9 cellular contexts compared by ENCODE assay signal in the genomic region with DNA sequence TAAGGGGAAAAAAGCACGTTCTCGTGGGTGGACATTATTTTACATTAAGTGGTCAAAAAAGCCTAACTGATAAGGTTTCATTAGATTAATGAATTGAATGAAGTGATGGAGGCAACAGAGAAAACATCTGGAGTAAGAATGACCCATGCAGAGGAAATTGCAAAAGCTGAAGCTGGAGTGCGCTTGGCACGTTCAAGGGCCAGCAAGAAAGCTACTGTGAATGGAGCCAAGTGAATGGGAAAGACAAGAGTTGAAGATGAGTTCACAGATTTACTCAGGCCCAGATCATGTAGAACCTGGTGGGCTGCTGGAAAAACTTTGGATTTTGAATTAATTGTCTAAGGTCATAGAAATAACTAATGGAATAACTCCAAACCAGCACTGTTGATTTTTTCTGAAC.
"Had no signal": no experiment of that assay in that cellular context is flagged by ENCODE, and none has a peak within 500 bp of the region (broad histone marks: within the 10 kb centered on the region; RNA-seq: fewer than 3 reads in every experiment).

No MANE protein-coding gene starts in this region.

- ATAC-seq: GM23338, HCT116 had no signal

- H3K4me1 ChIP-seq: HAP-1 had no signal

- DNase-seq: GM23248, GOT3, H7, H9, HCEC 1CT, HFFc6 had no signal

- H3K36me3 ChIP-seq: HAP-1 had no signal

- H3K4me3 ChIP-seq: GM23248, GM23338, HAP-1 had no signal

- H3K9me3 ChIP-seq: HAP-1 had no signal
